In genomic region chr20:47607208-47607613, GRCh38 we compare ENCODE assay signal across 8 cellular contexts.
DNase-seq lines count a peak whose midpoint lies in the region; TF ChIP-seq lines count a peak whose summit lies in the region.
"Had no signal": no experiment of that assay in that cellular context is flagged by ENCODE, and none has a peak within 500 bp of the region (broad histone marks: within the 10 kb centered on the region; RNA-seq: fewer than 3 reads in every experiment).

No MANE protein-coding gene starts in this region.

- H2AK5ac ChIP-seq in mesendoderm (ENCODE audit: low read length), result no peak overlapping the region

- H3K9ac ChIP-seq in mesendoderm (ENCODE audit: low read length), result no peak overlapping the region
- H3K9ac ChIP-seq: neural progenitor cell had no signal

- no peak for TF ChIP-seq CTCF in tibial nerve (IDR thresholded peaks at IDR 0.05)

- no peaks in the 10 kb centered on the region for H3K79me2 ChIP-seq in mesendoderm (ENCODE audit: control insufficient read depth, insufficient read depth, low read length)

- H3K18ac ChIP-seq in mesendoderm (ENCODE audit: low read length), result no peak overlapping the region

- no peaks in the 10 kb centered on the region for H3K36me3 ChIP-seq in mesendoderm (ENCODE audit: control insufficient read depth, insufficient read depth, low read length)
- peaks cover 0 to 13% (median 0%) of the 10 kb centered on the region in 3 donors for H3K36me3 ChIP-seq in tibial nerve
- H3K36me3 ChIP-seq: neural progenitor cell had no signal

- H4K5ac ChIP-seq in mesendoderm (ENCODE audit: low read length), result no peak overlapping the region

- DNase-seq in EH (ENCODE audit: low read depth) (peak; percentile 70), MV-4-11 (lab: John Stamatoyannopoulos, UW) (peak; percentile 58), amniotic epithelial cell (ENCODE audit: low read depth) (peak; percentile 45), mesendoderm (peak; percentile 17), substantia nigra (lab: John Stamatoyannopoulos, UW) (no peak), NCI-H146 treated with DMSO at 0.1 percent for 48 hours (lab: John Stamatoyannopoulos, UW; ENCODE audit: unreplicated experiment) (no peak), tibial nerve (ENCODE audit: low spot score in 2 of 2) (no peak)

- no peak overlapping the region for H2BK5ac ChIP-seq in mesendoderm (ENCODE audit: low read length)

- H3K4ac ChIP-seq in mesendoderm (ENCODE audit: low read depth, low read length), result no peak overlapping the region

- TF ChIP-seq POLR2A in tibial nerve (IDR thresholded peaks at IDR 0.05), result no peak

- no peaks in the 10 kb centered on the region for H3K27me3 ChIP-seq in mesendoderm (ENCODE audit: insufficient read depth, low read length, poor library complexity)
- H3K27me3 ChIP-seq in tibial nerve, result no peaks in the 10 kb centered on the region
- H3K27me3 ChIP-seq: neural progenitor cell had no signal

- no peak overlapping the region for H3K4me2 ChIP-seq in mesendoderm (ENCODE audit: low read length)
- H3K4me2 ChIP-seq: neural progenitor cell had no signal

- no peak overlapping the region for H2BK120ac ChIP-seq in mesendoderm (ENCODE audit: low read depth, low read length)

- H4K8ac ChIP-seq in mesendoderm (ENCODE audit: low read depth, low read length), result no peak overlapping the region

- H3K9me3 ChIP-seq in tibial nerve, result peaks cover 0 to 11% (median 0%) of the 10 kb centered on the region in 4 donors

- no peak overlapping the region for H2BK15ac ChIP-seq in mesendoderm (replicated peaks; ENCODE audit: low read depth)

- H3K79me1 ChIP-seq in mesendoderm (ENCODE audit: low read length), result peaks cover 3% of the 10 kb centered on the region

- H3K4me3 ChIP-seq in mesendoderm (ENCODE audit: low read length), result no peak overlapping the region
- H3K4me3 ChIP-seq in tibial nerve, result no peak overlapping the region
- H3K4me3 ChIP-seq: neural progenitor cell had no signal

- H3K56ac ChIP-seq in mesendoderm (ENCODE audit: low read length), result no peak overlapping the region

- TF ChIP-seq EP300 in tibial nerve (IDR thresholded peaks at IDR 0.05), result no peak

- no peak overlapping the region for H3K23ac ChIP-seq in mesendoderm (ENCODE audit: low read length)

- no peak overlapping the region for H3K27ac ChIP-seq in mesendoderm (ENCODE audit: low read depth, low read length)
- no peak overlapping the region for H3K27ac ChIP-seq in substantia nigra (ENCODE audit: low read depth, low read length, poor library complexity, severe bottlenecking)
- no peak overlapping the region for H3K27ac ChIP-seq in tibial nerve
- H3K27ac ChIP-seq: neural progenitor cell had no signal

- no peaks in the 10 kb centered on the region for H3K4me1 ChIP-seq in mesendoderm (ENCODE audit: control insufficient read depth, low read depth, low read length)
- H3K4me1 ChIP-seq in tibial nerve, result peaks cover 0 to 19% (median 3%) of the 10 kb centered on the region in 4 donors
- H3K4me1 ChIP-seq: neural progenitor cell had no signal

Comparison
In these comparisons a context has a peak if more than half of its experiments do, and no peak if none do; other contexts are left out.
1. DNase-seq: peak in EH (single experiment), MV-4-11 (single experiment), amniotic epithelial cell (single experiment) and mesendoderm (single experiment); none in substantia nigra (0 of 49), NCI-H146 treated with DMSO at 0.1 percent for 48 hours (single experiment) and tibial nerve (0 of 2).